1 cellular context compared by ENCODE assay signal in genomic region chr3:5205165-5205941, GRCh38.
TF ChIP-seq lines count a peak whose summit lies in the region.

No MANE protein-coding gene starts in this region.

TF ChIP-seq in GM12878, 131 proteins besides CTCF, POLR2A, EP300 and RAD21 (continued from another document):
- TF ChIP-seq BACH1 (IDR thresholded peaks at IDR 0.05; ENCODE audit: borderline replicate concordance) (peak; percentile 87; the same call in 1 of the 2 replicates), ZBED1 (IDR thresholded peaks at IDR 0.05; ENCODE audit: borderline replicate concordance) (peak; percentile 60; the same call in 1 of the 2 replicates), BCL3 (IDR thresholded peaks at IDR 0.05; ENCODE audit: borderline replicate concordance, insufficient read depth, low read depth, low read length, poor library complexity, severe bottlenecking) (peak; percentile 87), NR2C1 (IDR thresholded peaks at IDR 0.05) (no peak), MTA2 (IDR thresholded peaks at IDR 0.05; ENCODE audit: low read depth) (peak; percentile 83), CREM (IDR thresholded peaks at IDR 0.05; ENCODE audit: low read depth) (peak; percentile 65; the same call in 1 of the 2 replicates), TBL1XR1 (IDR thresholded peaks at IDR 0.05; ENCODE audit: low read depth, low read length) (no peak), HDAC2 (IDR thresholded peaks at IDR 0.05) (no peak), SUZ12 (IDR thresholded peaks at IDR 0.05; ENCODE audit: unreplicated experiment) (no peak), RAD51 (IDR thresholded peaks at IDR 0.05) (no peak), ZNF384 (IDR thresholded peaks at IDR 0.05; ENCODE audit: borderline replicate concordance, low read depth, low read length) (no peak), TCF3 (IDR thresholded peaks at IDR 0.05; ENCODE audit: borderline replicate concordance, insufficient read depth, low read depth, low read length) (no peak), CUX1 (IDR thresholded peaks at IDR 0.05; ENCODE audit: insufficient replicate concordance, low read depth, low read length) (peak; percentile 80), ZNF207 (IDR thresholded peaks at IDR 0.05; ENCODE audit: borderline replicate concordance) (no peak), BRCA1 (IDR thresholded peaks at IDR 0.05; ENCODE audit: low read depth, low read length) (no peak), KDM1A (IDR thresholded peaks at IDR 0.05; ENCODE audit: borderline replicate concordance) (no peak), FOS (IDR thresholded peaks at IDR 0.05; ENCODE audit: borderline replicate concordance, extremely low read depth, insufficient read length) (no peak), PBX3 (IDR thresholded peaks at IDR 0.05; ENCODE audit: insufficient replicate concordance, low read depth, low read length) (no peak), RUNX3 (IDR thresholded peaks at IDR 0.05; ENCODE audit: low read length) (peak; percentile 87), SMC3 (IDR thresholded peaks at IDR 0.05; ENCODE audit: borderline replicate concordance, low read length) (no peak; the same call in 1 of the 2 replicates), TCF12 (IDR thresholded peaks at IDR 0.05; ENCODE audit: low read depth, low read length) (no peak), CBX5 (IDR thresholded peaks at IDR 0.05; ENCODE audit: low read depth) (peak; percentile 88; the same call in 1 of the 2 replicates), HDAC6 (IDR thresholded peaks at IDR 0.05; ENCODE audit: unreplicated experiment) (no peak), NBN (IDR thresholded peaks at IDR 0.05) (peak; percentile 81), ZNF24 (IDR thresholded peaks at IDR 0.05) (0 out of 2 replicates have a peak, but pooled peaks have one; percentile 38), EGR1 (IDR thresholded peaks at IDR 0.05; ENCODE audit: borderline replicate concordance in 1 of 2, low read depth in 2 of 2, low read length in 2 of 2) (0 out of 3 replicates have a peak, but pooled peaks of 1 of the 2 experiments have one; percentile 22), IKZF1 (conservative IDR thresholded peaks at IDR 0.05) (peak; percentile 87)
- TF ChIP-seq, protein P1, sequence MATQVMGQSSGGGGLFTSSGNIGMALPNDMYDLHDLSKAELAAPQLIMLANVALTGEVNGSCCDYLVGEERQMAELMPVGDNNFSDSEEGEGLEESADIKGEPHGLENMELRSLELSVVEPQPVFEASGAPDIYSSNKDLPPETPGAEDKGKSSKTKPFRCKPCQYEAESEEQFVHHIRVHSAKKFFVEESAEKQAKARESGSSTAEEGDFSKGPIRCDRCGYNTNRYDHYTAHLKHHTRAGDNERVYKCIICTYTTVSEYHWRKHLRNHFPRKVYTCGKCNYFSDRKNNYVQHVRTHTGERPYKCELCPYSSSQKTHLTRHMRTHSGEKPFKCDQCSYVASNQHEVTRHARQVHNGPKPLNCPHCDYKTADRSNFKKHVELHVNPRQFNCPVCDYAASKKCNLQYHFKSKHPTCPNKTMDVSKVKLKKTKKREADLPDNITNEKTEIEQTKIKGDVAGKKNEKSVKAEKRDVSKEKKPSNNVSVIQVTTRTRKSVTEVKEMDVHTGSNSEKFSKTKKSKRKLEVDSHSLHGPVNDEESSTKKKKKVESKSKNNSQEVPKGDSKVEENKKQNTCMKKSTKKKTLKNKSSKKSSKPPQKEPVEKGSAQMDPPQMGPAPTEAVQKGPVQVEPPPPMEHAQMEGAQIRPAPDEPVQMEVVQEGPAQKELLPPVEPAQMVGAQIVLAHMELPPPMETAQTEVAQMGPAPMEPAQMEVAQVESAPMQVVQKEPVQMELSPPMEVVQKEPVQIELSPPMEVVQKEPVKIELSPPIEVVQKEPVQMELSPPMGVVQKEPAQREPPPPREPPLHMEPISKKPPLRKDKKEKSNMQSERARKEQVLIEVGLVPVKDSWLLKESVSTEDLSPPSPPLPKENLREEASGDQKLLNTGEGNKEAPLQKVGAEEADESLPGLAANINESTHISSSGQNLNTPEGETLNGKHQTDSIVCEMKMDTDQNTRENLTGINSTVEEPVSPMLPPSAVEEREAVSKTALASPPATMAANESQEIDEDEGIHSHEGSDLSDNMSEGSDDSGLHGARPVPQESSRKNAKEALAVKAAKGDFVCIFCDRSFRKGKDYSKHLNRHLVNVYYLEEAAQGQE (IDR thresholded peaks at IDR 0.05; ENCODE audit: low read depth, low read length) = 0 out of 2 replicates have a peak, but pooled peaks have one; percentile 6
